In genomic region chr18:23719634-23720201, GRCh38 we compare ENCODE assay signal across 1 cellular context.
TF ChIP-seq lines count a peak whose summit lies in the region.

No MANE protein-coding gene starts in this region.

TF ChIP-seq in K562, 482 proteins besides CTCF, POLR2A, EP300 and RAD21 (continued from another document and continues in another):
- TF ChIP-seq NFE2L1 (tag; IDR thresholded peaks at IDR 0.05; ENCODE audit: borderline replicate concordance, low read depth) (peak; percentile 88), MAZ (CRISPR knock-in tag; conservative IDR thresholded peaks at IDR 0.05 in 1 of 2, IDR thresholded peaks at IDR 0.05 in 1 of 2) (no peak), CTBP1 (IDR thresholded peaks at IDR 0.05; ENCODE audit: borderline replicate concordance) (peak; percentile 54; the same call in 1 of the 2 replicates), MIER1 (IDR thresholded peaks at IDR 0.05; ENCODE audit: low read depth) (no peak), EZH2 (IDR thresholded peaks at IDR 0.05; ENCODE audit: borderline replicate concordance, low read depth, low read length) (no peak), ZNF232 (CRISPR knock-in tag; IDR thresholded peaks at IDR 0.05) (no peak), MXI1 (IDR thresholded peaks at IDR 0.05; ENCODE audit: low read depth, low read length) (no peak), ZNF407 (IDR thresholded peaks at IDR 0.05; ENCODE audit: low read depth) (no peak), TRIM24 (IDR thresholded peaks at IDR 0.05) (peak in 1 of 2 experiments; percentile 63; a peak in 1 of 4 replicates), LEF1 (IDR thresholded peaks at IDR 0.05) (peak; percentile 43; the same call in 1 of the 2 replicates), CBFA2T2 (conservative IDR thresholded peaks at IDR 0.05) (peak; percentile 33), NRF1 (conservative IDR thresholded peaks at IDR 0.05 in 1 of 2, IDR thresholded peaks at IDR 0.05 in 1 of 2) (no peak), PHF21A (IDR thresholded peaks at IDR 0.05; ENCODE audit: borderline replicate concordance, low read depth) (no peak), ZNF511 (CRISPR knock-in tag; IDR thresholded peaks at IDR 0.05) (no peak), STAG1 (CRISPR knock-in tag; IDR thresholded peaks at IDR 0.05; ENCODE audit: borderline replicate concordance) (no peak), PHF20 (IDR thresholded peaks at IDR 0.05; ENCODE audit: partially characterized antibody) (no peak), ZNF639 (CRISPR knock-in tag; conservative IDR thresholded peaks at IDR 0.05 in 1 of 2, IDR thresholded peaks at IDR 0.05 in 1 of 2) (no peak), ZNF75A (CRISPR knock-in tag; IDR thresholded peaks at IDR 0.05) (no peak), SRSF7 (optimal IDR thresholded peaks at IDR 0.05; ENCODE audit: low read depth, low read length) (no peak), NFXL1 (CRISPR knock-in tag; IDR thresholded peaks at IDR 0.05) (no peak), TCF3 (CRISPR knock-in tag; IDR thresholded peaks at IDR 0.05) (peak; percentile 11; the same call in 1 of the 2 replicates), ARNT (IDR thresholded peaks at IDR 0.05) (peak in 1 of 2 experiments; percentile 93; a peak in 2 of 4 replicates), ZBED1 (IDR thresholded peaks at IDR 0.05) (no peak), ZNF316 (IDR thresholded peaks at IDR 0.05) (peak; percentile 98), ZNF318 (IDR thresholded peaks at IDR 0.05; ENCODE audit: borderline replicate concordance in 1 of 2, low read depth in 1 of 2) (peak in 1 of 2 experiments; percentile 91; a peak in 2 of 4 replicates), ATF3 (IDR thresholded peaks at IDR 0.05) (peak; percentile 98), ATF3 (CRISPR knock-in tag; conservative IDR thresholded peaks at IDR 0.05) (peak; percentile 76; the same call in 1 of the 2 replicates), ZNF830 (CRISPR knock-in tag; IDR thresholded peaks at IDR 0.05) (no peak), FOSL1 (tag; conservative IDR thresholded peaks at IDR 0.05) (peak; percentile 96), NEUROD1 (IDR thresholded peaks at IDR 0.05; ENCODE audit: borderline replicate concordance, low read depth, low read length, partially characterized antibody) (peak; percentile 24), ZNF140 (CRISPR knock-in tag; IDR thresholded peaks at IDR 0.05) (no peak), ZNF644 (tag; IDR thresholded peaks at IDR 0.05; ENCODE audit: low read depth) (peak; percentile 55; the same call in 1 of the 2 replicates), SMARCE1 (IDR thresholded peaks at IDR 0.05) (peak; percentile 86), MAFK (IDR thresholded peaks at IDR 0.05; ENCODE audit: low read length) (peak; percentile 88), FOXP1 (CRISPR knock-in tag; IDR thresholded peaks at IDR 0.05) (no peak), TAL1 (IDR thresholded peaks at IDR 0.05) (0 out of 2 replicates have a peak, but pooled peaks have one; percentile 21), ZNF780A (CRISPR knock-in tag; IDR thresholded peaks at IDR 0.05) (no peak), ZC3H4 (CRISPR knock-in tag; IDR thresholded peaks at IDR 0.05; ENCODE audit: borderline replicate concordance) (no peak), ARID1B (IDR thresholded peaks at IDR 0.05) (peak; percentile 82)
- TF ChIP-seq, protein P1, sequence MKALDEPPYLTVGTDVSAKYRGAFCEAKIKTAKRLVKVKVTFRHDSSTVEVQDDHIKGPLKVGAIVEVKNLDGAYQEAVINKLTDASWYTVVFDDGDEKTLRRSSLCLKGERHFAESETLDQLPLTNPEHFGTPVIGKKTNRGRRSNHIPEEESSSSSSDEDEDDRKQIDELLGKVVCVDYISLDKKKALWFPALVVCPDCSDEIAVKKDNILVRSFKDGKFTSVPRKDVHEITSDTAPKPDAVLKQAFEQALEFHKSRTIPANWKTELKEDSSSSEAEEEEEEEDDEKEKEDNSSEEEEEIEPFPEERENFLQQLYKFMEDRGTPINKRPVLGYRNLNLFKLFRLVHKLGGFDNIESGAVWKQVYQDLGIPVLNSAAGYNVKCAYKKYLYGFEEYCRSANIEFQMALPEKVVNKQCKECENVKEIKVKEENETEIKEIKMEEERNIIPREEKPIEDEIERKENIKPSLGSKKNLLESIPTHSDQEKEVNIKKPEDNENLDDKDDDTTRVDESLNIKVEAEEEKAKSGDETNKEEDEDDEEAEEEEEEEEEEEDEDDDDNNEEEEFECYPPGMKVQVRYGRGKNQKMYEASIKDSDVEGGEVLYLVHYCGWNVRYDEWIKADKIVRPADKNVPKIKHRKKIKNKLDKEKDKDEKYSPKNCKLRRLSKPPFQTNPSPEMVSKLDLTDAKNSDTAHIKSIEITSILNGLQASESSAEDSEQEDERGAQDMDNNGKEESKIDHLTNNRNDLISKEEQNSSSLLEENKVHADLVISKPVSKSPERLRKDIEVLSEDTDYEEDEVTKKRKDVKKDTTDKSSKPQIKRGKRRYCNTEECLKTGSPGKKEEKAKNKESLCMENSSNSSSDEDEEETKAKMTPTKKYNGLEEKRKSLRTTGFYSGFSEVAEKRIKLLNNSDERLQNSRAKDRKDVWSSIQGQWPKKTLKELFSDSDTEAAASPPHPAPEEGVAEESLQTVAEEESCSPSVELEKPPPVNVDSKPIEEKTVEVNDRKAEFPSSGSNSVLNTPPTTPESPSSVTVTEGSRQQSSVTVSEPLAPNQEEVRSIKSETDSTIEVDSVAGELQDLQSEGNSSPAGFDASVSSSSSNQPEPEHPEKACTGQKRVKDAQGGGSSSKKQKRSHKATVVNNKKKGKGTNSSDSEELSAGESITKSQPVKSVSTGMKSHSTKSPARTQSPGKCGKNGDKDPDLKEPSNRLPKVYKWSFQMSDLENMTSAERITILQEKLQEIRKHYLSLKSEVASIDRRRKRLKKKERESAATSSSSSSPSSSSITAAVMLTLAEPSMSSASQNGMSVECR (CRISPR knock-in tag; IDR thresholded peaks at IDR 0.05): no peak
